Comparison of ENCODE assay signal across 9 cellular contexts in genomic region chr6:117477988-117478852, GRCh38. TPM values are rescaled to one million over a fixed set of nuclear protein-coding genes. Genes with fewer than 3 reads are reported as not detected.
DNase-seq lines count a peak whose midpoint lies in the region; ATAC-seq and TF ChIP-seq lines count a peak whose summit lies in the region.
"Had no signal": no experiment of that assay in that cellular context is flagged by ENCODE, and none has a peak within 500 bp of the region (broad histone marks: within the 10 kb centered on the region; RNA-seq: fewer than 3 reads in every experiment).

No MANE protein-coding gene starts in this region.

- H3K36me3 ChIP-seq in GM23338 (ENCODE audit: insufficient read depth): no peaks in the 10 kb centered on the region
- H3K36me3 ChIP-seq in PC-9 (ENCODE audit: low read depth): no peaks in the 10 kb centered on the region

- H3K27me3 ChIP-seq in GM23338 (ENCODE audit: insufficient read depth) (peaks cover 28% of the 10 kb centered on the region), PC-9 (ENCODE audit: insufficient read depth, low read depth) (no peaks in the 10 kb centered on the region)

- H3K27me3 Mint-ChIP-seq in GM23338 (ENCODE audit: insufficient read depth, low read depth, poor library complexity): peaks cover 17% of the 10 kb centered on the region

- H3K9me3 Mint-ChIP-seq in GM23338: no peaks in the 10 kb centered on the region

- H3K27ac Mint-ChIP-seq in GM23338: no peak overlapping the region; the same call in 1 of the 2 replicates

- H4K20me1 ChIP-seq in GM23338 (replicated peaks; ENCODE audit: insufficient read depth): no peaks in the 10 kb centered on the region
- H4K20me1 ChIP-seq in PC-9 (ENCODE audit: insufficient read depth): no peaks in the 10 kb centered on the region

- H3K4me1 Mint-ChIP-seq in GM23338: peaks cover 37% of the 10 kb centered on the region

- no peaks in the 10 kb centered on the region for H3K79me2 ChIP-seq in GM23338 (replicated peaks; ENCODE audit: insufficient read depth)
- no peaks in the 10 kb centered on the region for H3K79me2 ChIP-seq in PC-9 (ENCODE audit: low read depth)

- H3K27ac ChIP-seq in GM23338 (ENCODE audit: low read depth) (no peak overlapping the region), PC-9 (no peak overlapping the region)

- H3K4me2 ChIP-seq in GM23338: no peak overlapping the region
- no peak overlapping the region for H3K4me2 ChIP-seq in PC-9

- DNase-seq in NCI-H2107 treated with DMSO at 0.1 percent for 48 hours (lab: John Stamatoyannopoulos, UW; ENCODE audit: unreplicated experiment) (peak; percentile 18), NCI-H2107 (lab: John Stamatoyannopoulos, UW) (no peak), GM23338 (ENCODE audit: low spot score) (peak; percentile 62), NCI-H146 (lab: John Stamatoyannopoulos, UW) (peak; percentile 55), epithelial cell of esophagus (ENCODE audit: low read depth) (peak; percentile 33), NCI-H2196 (lab: John Stamatoyannopoulos, UW; ENCODE audit: unreplicated experiment) (no peak), PC-9 (no peak)

- no peaks in the 10 kb centered on the region for H3K36me3 Mint-ChIP-seq in GM23338 (ENCODE audit: low read depth)

- H3K4me3 ChIP-seq in GM23338 (no peak overlapping the region), epithelial cell of esophagus (ENCODE audit: low read length) (no peak overlapping the region), PC-9 (no peak overlapping the region)

- intact Hi-C loops in PC-9 (cut with micrococcal nuclease; ENCODE audit: unreplicated experiment): no loop called here

- H3K9me2 ChIP-seq in GM23338 (ENCODE audit: insufficient read depth) (no peaks in the 10 kb centered on the region), PC-9 (ENCODE audit: insufficient read depth) (no peaks in the 10 kb centered on the region)

- H3K4me1 ChIP-seq in GM23338 (ENCODE audit: insufficient read depth) (peaks cover 34% of the 10 kb centered on the region), PC-9 (replicated peaks; ENCODE audit: insufficient read depth) (no peaks in the 10 kb centered on the region)

- CTCF ChIA-PET in PC-9 (lab: Charles Lee): no interaction called here

- POLR2A ChIA-PET in PC-9 (lab: Charles Lee; ENCODE audit: unreplicated experiment): interaction anchor here (0.6 to 0.7 kb wide), 2 partner anchors 85 to 121 kb away, joined by 3 to 20 read pairs; no protein-coding TSS in a partner anchor

- H3K9me3 ChIP-seq in PC-9 (ENCODE audit: insufficient read depth, low read depth): no peaks in the 10 kb centered on the region

- peak overlapping the region; percentile 25; the same call in 1 of the 2 replicates for H2AFZ ChIP-seq in GM23338
- no peak overlapping the region for H2AFZ ChIP-seq in PC-9

- BruUV-seq in PC-9 (replicated peaks; lab: Mats Ljungman, UMichigan): no TSS peak

- TF ChIP-seq CTCF in GM23338 (conservative IDR thresholded peaks at IDR 0.05; ENCODE audit: low read depth in 2 of 2): peak; percentile 51 to 77
- TF ChIP-seq CTCF in epithelial cell of esophagus (IDR thresholded peaks at IDR 0.05; ENCODE audit: insufficient read depth, low read depth, low read length, missing control alignments): peak; percentile 28
- no peak for TF ChIP-seq CTCF in PC-9 (conservative IDR thresholded peaks at IDR 0.05)

- H3F3A ChIP-seq in GM23338 (replicated peaks; ENCODE audit: low read depth): peaks cover 7% of the 10 kb centered on the region
- peaks cover 13% of the 10 kb centered on the region; the same call in 1 of the 2 replicates for H3F3A ChIP-seq in PC-9 (ENCODE audit: insufficient read depth, low read depth)

- ATAC-seq in GM23338 (peak; percentile 10), HG03025 (IDR thresholded peaks at IDR 0.05; ENCODE audit: low FRiP score, unreplicated experiment) (no peak)

- no peak overlapping the region for H3K4me3 Mint-ChIP-seq in GM23338

TF ChIP-seq in GM23338, 12 proteins besides CTCF, POLR2A, EP300 and RAD21:
- TF ChIP-seq NANOG (IDR thresholded peaks at IDR 0.05; ENCODE audit: borderline replicate concordance): no peak
- no peak for TF ChIP-seq EZH2 (IDR thresholded peaks at IDR 0.05; ENCODE audit: low read depth, unreplicated experiment)
- TF ChIP-seq EZH2phosphoT487 (IDR thresholded peaks at IDR 0.05; ENCODE audit: unreplicated experiment): no peak
- no peak for TF ChIP-seq ZNF331 (CRISPR knock-in tag; IDR thresholded peaks at IDR 0.05; ENCODE audit: low read depth)
- TF ChIP-seq ETS1 (IDR thresholded peaks at IDR 0.05): no peak
- no peak for TF ChIP-seq ZNF462 (CRISPR knock-in tag; IDR thresholded peaks at IDR 0.05)
- no peak for TF ChIP-seq CREB1 (CRISPR knock-in tag; IDR thresholded peaks at IDR 0.05; ENCODE audit: low read depth)
- TF ChIP-seq JUNB (IDR thresholded peaks at IDR 0.05; ENCODE audit: unreplicated experiment): no peak
- no peak for TF ChIP-seq POLR2AphosphoS5 (IDR thresholded peaks at IDR 0.05; ENCODE audit: low read depth)
TF ChIP-seq in GM23338: peak in this region for 0.

RNA-seq across cellular contexts. Expression of gene DCBLD1, which starts 4.3 kb away (rescaled TPM):
- 7.6 and 25.7 TPM in 2 replicates for total RNA-seq in GM23338 (2014; rRNA removed; shearing (Covaris generic))
- 3.2 and 4.2 TPM in 2 replicates for polyA plus RNA-seq in GM23338 (2016; fragmentation: Nextera tagmentation; extraction: Ambion mirVana)
- total RNA-seq in PC-9 (2021): 5.7 and 6.1 TPM in 2 replicates

RNA-seq across cellular contexts. Expression of gene ROS1, which starts 52.5 kb away (rescaled TPM):
- total RNA-seq in GM23338 (2014; rRNA removed; shearing (Covaris generic)): not detected in 2 replicates
- not detected in 2 replicates for polyA plus RNA-seq in GM23338 (2016; fragmentation: Nextera tagmentation; extraction: Ambion mirVana)
- not detected in 2 replicates for total RNA-seq in PC-9 (2021)
- polyA plus RNA-seq: AG04450 had no signal

Comparison
In these comparisons a context has a peak if more than half of its experiments do, and no peak if none do; other contexts are left out.
1. DNase-seq: peak in NCI-H2107 treated with DMSO at 0.1 percent for 48 hours (single experiment), GM23338 (single experiment), NCI-H146 (single experiment) and epithelial cell of esophagus (single experiment); none in NCI-H2107 (single experiment), NCI-H2196 (single experiment) and PC-9 (0 of 2).